Comparison of ENCODE assay signal across 8 cellular contexts in genomic region chr10:17454181-17454800, GRCh38. TPM values are rescaled to one million over a fixed set of nuclear protein-coding genes. Genes with fewer than 3 reads are reported as not detected.
DNase-seq lines count a peak whose midpoint lies in the region; ATAC-seq and TF ChIP-seq lines count a peak whose summit lies in the region.

TSS of gene ST8SIA6 (minus strand) at chr10:17454595. CDS start at chr10:17454255, 340 bp downstream.

- H3K9me2 ChIP-seq in GM23338 (ENCODE audit: insufficient read depth) = no peaks in the 10 kb centered on the region
- H3K9me2 ChIP-seq in PC-3 (replicated peaks; ENCODE audit: low read length) = no peaks in the 10 kb centered on the region

- peak within 1 kb of the TSS; percentile 79 for H3K4me3 Mint-ChIP-seq in GM23338
- peak within 1 kb of the TSS; percentile 86 for H3K4me3 Mint-ChIP-seq in activated naive CD4-positive, alpha-beta T cell treated with anti-CD3 and anti-CD28 coated beads, Interleukin-2, amount 50 U/mL, for 24 hours

- H3K9ac ChIP-seq in PC-3 (ENCODE audit: low read length) = no peak within 1 kb of the TSS

- H3F3A ChIP-seq in GM23338 (replicated peaks; ENCODE audit: low read depth) = peaks cover 5% of the 10 kb centered on the region; the same call in 1 of the 2 replicates
- no peaks in the 10 kb centered on the region for H3F3A ChIP-seq in PC-3 (ENCODE audit: low read length, unreplicated experiment)

- no peaks in the 10 kb centered on the region for H4K20me1 ChIP-seq in GM23338 (replicated peaks; ENCODE audit: insufficient read depth)
- no peaks in the 10 kb centered on the region for H4K20me1 ChIP-seq in PC-3 (ENCODE audit: low read length)

- intact Hi-C loops in PC-3 (cut with micrococcal nuclease) = no loop called here
- intact Hi-C loops in left ventricle myocardium superior (cut with micrococcal nuclease) = no loop called here

- DNase-seq in EL = peak; percentile 48
- DNase-seq in GM23338 (ENCODE audit: low spot score) = peak; percentile 78
- peak; percentile 16 for DNase-seq in PC-3
- peak; percentile 64 for DNase-seq in left ventricle myocardium superior
- DNase-seq in retina = peak; percentile 69

- ATAC-seq in GM23338 (peak; percentile 47), PC-3 (peak; percentile 67), left ventricle myocardium superior (peak; percentile 81), HG02970 (IDR thresholded peaks at IDR 0.05; ENCODE audit: low FRiP score, unreplicated experiment) (no peak), HG02981 (IDR thresholded peaks at IDR 0.05; ENCODE audit: unreplicated experiment) (no peak)

- H3K4me3 ChIP-seq in GM23338 (peak within 1 kb of the TSS; percentile 78), PC-3 (ENCODE audit: low read length) (peak within 1 kb of the TSS; percentile 60)

- H3K4me1 ChIP-seq in GM23338 (ENCODE audit: insufficient read depth) = peaks cover 47% of the 10 kb centered on the region
- H3K4me1 ChIP-seq in PC-3 (ENCODE audit: insufficient read depth, low read length) = no peaks in the 10 kb centered on the region

- peaks cover 7% of the 10 kb centered on the region; the same call in 1 of the 2 replicates for H3K36me3 ChIP-seq in GM23338 (ENCODE audit: insufficient read depth)
- H3K36me3 ChIP-seq in PC-3 (ENCODE audit: low read depth, low read length) = no peaks in the 10 kb centered on the region

- H2AFZ ChIP-seq in GM23338 = peak within 1 kb of the TSS; percentile 95
- H2AFZ ChIP-seq in PC-3 (ENCODE audit: low read length) = peak within 1 kb of the TSS; percentile 74

- peaks cover 43% of the 10 kb centered on the region for H3K27me3 ChIP-seq in GM23338 (ENCODE audit: insufficient read depth)
- no peaks in the 10 kb centered on the region for H3K27me3 ChIP-seq in PC-3 (ENCODE audit: low read length)

- peak within 1 kb of the TSS; percentile 95 for H3K4me2 ChIP-seq in GM23338
- peak within 1 kb of the TSS; percentile 80 for H3K4me2 ChIP-seq in PC-3 (ENCODE audit: low read length)

- H3K9me3 ChIP-seq in PC-3 (ENCODE audit: low read length) = no peaks in the 10 kb centered on the region

- BruUV-seq in PC-3 (replicated peaks; lab: Mats Ljungman, UMichigan) = no TSS peak

- peaks cover 22% of the 10 kb centered on the region for H3K36me3 Mint-ChIP-seq in GM23338 (ENCODE audit: low read depth)
- H3K36me3 Mint-ChIP-seq in activated naive CD4-positive, alpha-beta T cell treated with anti-CD3 and anti-CD28 coated beads, Interleukin-2, amount 50 U/mL, for 24 hours = peaks cover 5% of the 10 kb centered on the region

- CTCF ChIA-PET in PC-3 (lab: Charles Lee) = no interaction called here

- H3K79me2 ChIP-seq in GM23338 (replicated peaks; ENCODE audit: insufficient read depth) = no peaks in the 10 kb centered on the region
- no peaks in the 10 kb centered on the region for H3K79me2 ChIP-seq in PC-3 (ENCODE audit: low read length)

- H3K27ac Mint-ChIP-seq in GM23338 = no peak within 1 kb of the TSS
- no peak within 1 kb of the TSS for H3K27ac Mint-ChIP-seq in activated naive CD4-positive, alpha-beta T cell treated with anti-CD3 and anti-CD28 coated beads, Interleukin-2, amount 50 U/mL, for 24 hours

- H3K9me3 Mint-ChIP-seq in GM23338 = peaks cover 25% of the 10 kb centered on the region
- H3K9me3 Mint-ChIP-seq in activated naive CD4-positive, alpha-beta T cell treated with anti-CD3 and anti-CD28 coated beads, Interleukin-2, amount 50 U/mL, for 24 hours = no peaks in the 10 kb centered on the region

- POLR2A ChIA-PET in PC-3 (lab: Charles Lee; ENCODE audit: unreplicated experiment) = no interaction called here

- H3K27ac ChIP-seq in GM23338 (ENCODE audit: low read depth) (no peak within 1 kb of the TSS), PC-3 (ENCODE audit: low read length) (no peak within 1 kb of the TSS)

- H3K4me1 Mint-ChIP-seq in GM23338 = peaks cover 34% of the 10 kb centered on the region
- H3K4me1 Mint-ChIP-seq in activated naive CD4-positive, alpha-beta T cell treated with anti-CD3 and anti-CD28 coated beads, Interleukin-2, amount 50 U/mL, for 24 hours = peaks cover 18% of the 10 kb centered on the region

- no peak for TF ChIP-seq CTCF in GM23338 (conservative IDR thresholded peaks at IDR 0.05; ENCODE audit: low read depth in 2 of 2)
- no peak for TF ChIP-seq CTCF in PC-3 (conservative IDR thresholded peaks at IDR 0.05; ENCODE audit: low read depth, low read length)

- peaks cover 27% of the 10 kb centered on the region for H3K27me3 Mint-ChIP-seq in GM23338 (ENCODE audit: insufficient read depth, low read depth, poor library complexity)
- peaks cover 2% of the 10 kb centered on the region for H3K27me3 Mint-ChIP-seq in activated naive CD4-positive, alpha-beta T cell treated with anti-CD3 and anti-CD28 coated beads, Interleukin-2, amount 50 U/mL, for 24 hours

TF ChIP-seq in GM23338, 12 proteins besides CTCF, POLR2A, EP300 and RAD21 (continues in another document):
- TF ChIP-seq CREB1 (CRISPR knock-in tag; IDR thresholded peaks at IDR 0.05; ENCODE audit: low read depth) = no peak
- no peak for TF ChIP-seq POLR2AphosphoS5 (IDR thresholded peaks at IDR 0.05; ENCODE audit: low read depth)
- TF ChIP-seq ZNF114 (CRISPR knock-in tag; IDR thresholded peaks at IDR 0.05) = no peak
- no peak for TF ChIP-seq STAT1 (IDR thresholded peaks at IDR 0.05; ENCODE audit: unreplicated experiment)
- no peak for TF ChIP-seq JUNB (IDR thresholded peaks at IDR 0.05; ENCODE audit: unreplicated experiment)
- TF ChIP-seq REST (IDR thresholded peaks at IDR 0.05; ENCODE audit: unreplicated experiment) = no peak

RNA-seq across cellular contexts. Expression of gene ST8SIA6, which starts in this region (rescaled TPM):
- 2.3 TPM in 2 replicates for total RNA-seq in GM23338 (2014; rRNA removed; shearing (Covaris generic))
- polyA plus RNA-seq in GM23338 (2016; fragmentation: Nextera tagmentation; extraction: Ambion mirVana) = 0.96 and 1.6 TPM in 2 replicates
- total RNA-seq in PC-3 (2014; rRNA removed) (not detected in 2 replicates), left ventricle myocardium superior (7.4 TPM)

Comparison
In these comparisons a context has a peak if more than half of its experiments do, and no peak if none do; other contexts are left out.
1. Peak in DNase-seq, ATAC-seq, H3K4me3 ChIP-seq and H3K4me2 ChIP-seq in PC-3; RNA of the gene not detected or under 1 TPM.
2. DNase-seq: peak in every context shown above with its lines; median percentile 78 in GM23338; 69 in retina; 64 in left ventricle myocardium superior; 48 in EL; 16 in PC-3.
3. ATAC-seq: peak in GM23338 (single experiment) and left ventricle myocardium superior (single experiment); none in HG02970 (single experiment) and HG02981 (single experiment).